ENCODE assay signal across 2 cellular contexts in the genomic region with DNA sequence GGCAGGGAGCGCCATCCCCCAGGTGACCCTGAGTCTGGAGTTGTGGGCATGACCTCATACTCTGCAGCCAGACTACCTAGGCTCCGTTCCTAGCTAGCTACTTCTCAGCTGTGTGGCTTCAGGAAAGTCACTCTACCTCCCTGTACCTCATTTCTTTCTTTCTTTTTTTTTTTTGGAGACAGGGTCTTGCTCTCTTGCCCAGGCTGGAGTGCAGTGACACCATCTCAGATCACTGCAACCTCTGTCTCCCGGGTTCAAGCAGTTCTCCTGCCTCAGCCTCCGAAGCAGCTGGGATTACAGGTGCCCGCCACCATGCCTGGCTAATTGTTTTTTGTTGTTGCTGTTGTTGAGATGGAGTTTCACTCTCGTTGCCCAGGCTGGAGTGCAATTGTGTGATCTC.
TF ChIP-seq lines count a peak whose summit lies in the region.

No MANE protein-coding gene starts in this region.

TF ChIP-seq in A549, 52 proteins besides CTCF, POLR2A, EP300 and RAD21 (continued from another document):
- TF ChIP-seq, protein P1, sequence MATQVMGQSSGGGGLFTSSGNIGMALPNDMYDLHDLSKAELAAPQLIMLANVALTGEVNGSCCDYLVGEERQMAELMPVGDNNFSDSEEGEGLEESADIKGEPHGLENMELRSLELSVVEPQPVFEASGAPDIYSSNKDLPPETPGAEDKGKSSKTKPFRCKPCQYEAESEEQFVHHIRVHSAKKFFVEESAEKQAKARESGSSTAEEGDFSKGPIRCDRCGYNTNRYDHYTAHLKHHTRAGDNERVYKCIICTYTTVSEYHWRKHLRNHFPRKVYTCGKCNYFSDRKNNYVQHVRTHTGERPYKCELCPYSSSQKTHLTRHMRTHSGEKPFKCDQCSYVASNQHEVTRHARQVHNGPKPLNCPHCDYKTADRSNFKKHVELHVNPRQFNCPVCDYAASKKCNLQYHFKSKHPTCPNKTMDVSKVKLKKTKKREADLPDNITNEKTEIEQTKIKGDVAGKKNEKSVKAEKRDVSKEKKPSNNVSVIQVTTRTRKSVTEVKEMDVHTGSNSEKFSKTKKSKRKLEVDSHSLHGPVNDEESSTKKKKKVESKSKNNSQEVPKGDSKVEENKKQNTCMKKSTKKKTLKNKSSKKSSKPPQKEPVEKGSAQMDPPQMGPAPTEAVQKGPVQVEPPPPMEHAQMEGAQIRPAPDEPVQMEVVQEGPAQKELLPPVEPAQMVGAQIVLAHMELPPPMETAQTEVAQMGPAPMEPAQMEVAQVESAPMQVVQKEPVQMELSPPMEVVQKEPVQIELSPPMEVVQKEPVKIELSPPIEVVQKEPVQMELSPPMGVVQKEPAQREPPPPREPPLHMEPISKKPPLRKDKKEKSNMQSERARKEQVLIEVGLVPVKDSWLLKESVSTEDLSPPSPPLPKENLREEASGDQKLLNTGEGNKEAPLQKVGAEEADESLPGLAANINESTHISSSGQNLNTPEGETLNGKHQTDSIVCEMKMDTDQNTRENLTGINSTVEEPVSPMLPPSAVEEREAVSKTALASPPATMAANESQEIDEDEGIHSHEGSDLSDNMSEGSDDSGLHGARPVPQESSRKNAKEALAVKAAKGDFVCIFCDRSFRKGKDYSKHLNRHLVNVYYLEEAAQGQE (IDR thresholded peaks at IDR 0.05), result no peak

TF ChIP-seq in K562, 482 proteins besides CTCF, POLR2A, EP300 and RAD21 (continued from another document):
- TF ChIP-seq, protein P2, sequence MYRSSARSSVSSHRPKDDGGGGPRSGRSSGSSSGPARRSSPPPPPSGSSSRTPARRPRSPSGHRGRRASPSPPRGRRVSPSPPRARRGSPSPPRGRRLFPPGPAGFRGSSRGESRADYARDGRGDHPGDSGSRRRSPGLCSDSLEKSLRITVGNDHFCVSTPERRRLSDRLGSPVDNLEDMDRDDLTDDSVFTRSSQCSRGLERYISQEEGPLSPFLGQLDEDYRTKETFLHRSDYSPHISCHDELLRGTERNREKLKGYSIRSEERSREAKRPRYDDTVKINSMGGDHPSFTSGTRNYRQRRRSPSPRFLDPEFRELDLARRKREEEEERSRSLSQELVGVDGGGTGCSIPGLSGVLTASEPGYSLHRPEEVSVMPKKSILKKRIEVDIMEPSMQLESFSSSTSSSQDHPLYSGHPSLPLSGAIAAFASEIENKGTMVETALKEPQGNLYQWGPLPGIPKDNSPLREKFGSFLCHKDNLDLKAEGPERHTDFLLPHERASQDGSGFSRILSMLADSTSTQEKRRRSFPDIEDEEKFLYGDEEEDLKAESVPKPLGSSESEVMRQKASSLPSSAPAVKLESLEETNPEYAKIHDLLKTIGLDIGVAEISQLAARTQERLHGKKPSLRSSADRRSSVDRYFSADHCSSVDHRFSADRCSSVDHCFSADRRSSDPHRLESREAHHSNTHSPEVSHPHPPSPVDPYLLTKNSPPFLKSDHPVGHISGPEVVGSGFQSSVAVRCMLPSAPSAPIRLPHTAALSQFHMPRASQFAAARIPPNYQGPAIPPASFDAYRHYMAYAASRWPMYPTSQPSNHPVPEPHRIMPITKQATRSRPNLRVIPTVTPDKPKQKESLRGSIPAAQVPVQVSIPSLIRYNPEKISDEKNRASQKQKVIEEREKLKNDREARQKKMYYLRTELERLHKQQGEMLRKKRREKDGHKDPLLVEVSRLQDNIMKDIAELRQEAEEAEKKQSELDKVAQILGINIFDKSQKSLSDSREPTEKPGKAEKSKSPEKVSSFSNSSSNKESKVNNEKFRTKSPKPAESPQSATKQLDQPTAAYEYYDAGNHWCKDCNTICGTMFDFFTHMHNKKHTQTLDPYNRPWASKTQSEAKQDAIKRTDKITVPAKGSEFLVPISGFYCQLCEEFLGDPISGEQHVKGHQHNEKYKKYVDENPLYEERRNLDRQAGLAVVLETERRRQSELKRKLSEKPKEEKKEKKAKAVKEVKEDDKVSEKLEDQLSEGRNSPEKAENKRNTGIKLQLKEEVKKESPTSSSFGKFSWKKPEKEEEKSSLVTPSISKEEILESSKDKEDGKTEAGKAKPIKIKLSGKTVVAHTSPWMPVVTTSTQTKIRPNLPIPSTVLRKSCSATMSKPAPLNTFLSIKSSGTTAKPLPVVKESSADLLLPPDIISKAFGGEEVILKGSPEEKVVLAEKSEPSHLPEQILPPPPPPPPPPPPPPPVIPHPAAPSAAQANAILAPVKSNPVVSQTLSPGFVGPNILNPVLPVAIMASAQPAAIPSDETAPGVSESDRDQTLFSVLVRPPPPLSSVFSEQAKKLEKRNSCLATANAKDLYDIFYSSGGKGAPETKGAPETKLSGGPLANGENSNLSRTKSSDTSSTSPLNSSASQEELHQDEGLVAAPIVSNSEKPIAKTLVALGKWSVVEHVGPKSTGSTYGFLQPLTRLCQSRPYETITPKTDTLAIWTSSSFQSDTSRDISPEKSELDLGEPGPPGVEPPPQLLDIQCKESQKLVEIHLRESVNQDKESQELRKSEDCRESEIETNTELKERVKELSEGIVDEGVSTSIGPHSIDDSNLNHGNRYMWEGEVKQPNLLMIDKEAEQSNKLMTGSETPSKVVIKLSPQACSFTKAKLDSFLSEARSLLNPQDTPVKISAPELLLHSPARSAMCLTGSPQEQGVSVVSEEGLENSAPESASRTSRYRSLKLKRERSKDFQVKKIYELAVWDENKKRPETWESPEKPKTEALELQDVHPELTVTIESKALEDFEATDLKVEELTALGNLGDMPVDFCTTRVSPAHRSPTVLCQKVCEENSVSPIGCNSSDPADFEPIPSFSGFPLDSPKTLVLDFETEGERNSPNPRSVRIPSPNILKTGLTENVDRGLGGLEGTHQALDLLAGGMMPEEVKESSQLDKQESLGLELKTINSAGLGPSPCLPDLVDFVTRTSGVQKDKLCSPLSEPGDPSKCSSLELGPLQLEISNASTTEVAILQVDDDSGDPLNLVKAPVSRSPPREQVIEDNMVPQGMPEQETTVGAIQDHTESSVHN (IDR thresholded peaks at IDR 0.05; ENCODE audit: borderline replicate concordance in 1 of 2, low read depth in 1 of 2), result no peak
- TF ChIP-seq TEAD4 (IDR thresholded peaks at IDR 0.05; ENCODE audit: low read length) (no peak), TEAD4 (CRISPR knock-in tag; IDR thresholded peaks at IDR 0.05; ENCODE audit: borderline replicate concordance) (no peak), PPARD (CRISPR knock-in tag; IDR thresholded peaks at IDR 0.05) (no peak), SUPT5H (IDR thresholded peaks at IDR 0.05) (peak; percentile 16; the same call in 1 of the 2 replicates), L3MBTL2 (IDR thresholded peaks at IDR 0.05) (no peak), HDAC3 (IDR thresholded peaks at IDR 0.05; ENCODE audit: borderline replicate concordance, partially characterized antibody) (no peak)
- TF ChIP-seq, protein P3, sequence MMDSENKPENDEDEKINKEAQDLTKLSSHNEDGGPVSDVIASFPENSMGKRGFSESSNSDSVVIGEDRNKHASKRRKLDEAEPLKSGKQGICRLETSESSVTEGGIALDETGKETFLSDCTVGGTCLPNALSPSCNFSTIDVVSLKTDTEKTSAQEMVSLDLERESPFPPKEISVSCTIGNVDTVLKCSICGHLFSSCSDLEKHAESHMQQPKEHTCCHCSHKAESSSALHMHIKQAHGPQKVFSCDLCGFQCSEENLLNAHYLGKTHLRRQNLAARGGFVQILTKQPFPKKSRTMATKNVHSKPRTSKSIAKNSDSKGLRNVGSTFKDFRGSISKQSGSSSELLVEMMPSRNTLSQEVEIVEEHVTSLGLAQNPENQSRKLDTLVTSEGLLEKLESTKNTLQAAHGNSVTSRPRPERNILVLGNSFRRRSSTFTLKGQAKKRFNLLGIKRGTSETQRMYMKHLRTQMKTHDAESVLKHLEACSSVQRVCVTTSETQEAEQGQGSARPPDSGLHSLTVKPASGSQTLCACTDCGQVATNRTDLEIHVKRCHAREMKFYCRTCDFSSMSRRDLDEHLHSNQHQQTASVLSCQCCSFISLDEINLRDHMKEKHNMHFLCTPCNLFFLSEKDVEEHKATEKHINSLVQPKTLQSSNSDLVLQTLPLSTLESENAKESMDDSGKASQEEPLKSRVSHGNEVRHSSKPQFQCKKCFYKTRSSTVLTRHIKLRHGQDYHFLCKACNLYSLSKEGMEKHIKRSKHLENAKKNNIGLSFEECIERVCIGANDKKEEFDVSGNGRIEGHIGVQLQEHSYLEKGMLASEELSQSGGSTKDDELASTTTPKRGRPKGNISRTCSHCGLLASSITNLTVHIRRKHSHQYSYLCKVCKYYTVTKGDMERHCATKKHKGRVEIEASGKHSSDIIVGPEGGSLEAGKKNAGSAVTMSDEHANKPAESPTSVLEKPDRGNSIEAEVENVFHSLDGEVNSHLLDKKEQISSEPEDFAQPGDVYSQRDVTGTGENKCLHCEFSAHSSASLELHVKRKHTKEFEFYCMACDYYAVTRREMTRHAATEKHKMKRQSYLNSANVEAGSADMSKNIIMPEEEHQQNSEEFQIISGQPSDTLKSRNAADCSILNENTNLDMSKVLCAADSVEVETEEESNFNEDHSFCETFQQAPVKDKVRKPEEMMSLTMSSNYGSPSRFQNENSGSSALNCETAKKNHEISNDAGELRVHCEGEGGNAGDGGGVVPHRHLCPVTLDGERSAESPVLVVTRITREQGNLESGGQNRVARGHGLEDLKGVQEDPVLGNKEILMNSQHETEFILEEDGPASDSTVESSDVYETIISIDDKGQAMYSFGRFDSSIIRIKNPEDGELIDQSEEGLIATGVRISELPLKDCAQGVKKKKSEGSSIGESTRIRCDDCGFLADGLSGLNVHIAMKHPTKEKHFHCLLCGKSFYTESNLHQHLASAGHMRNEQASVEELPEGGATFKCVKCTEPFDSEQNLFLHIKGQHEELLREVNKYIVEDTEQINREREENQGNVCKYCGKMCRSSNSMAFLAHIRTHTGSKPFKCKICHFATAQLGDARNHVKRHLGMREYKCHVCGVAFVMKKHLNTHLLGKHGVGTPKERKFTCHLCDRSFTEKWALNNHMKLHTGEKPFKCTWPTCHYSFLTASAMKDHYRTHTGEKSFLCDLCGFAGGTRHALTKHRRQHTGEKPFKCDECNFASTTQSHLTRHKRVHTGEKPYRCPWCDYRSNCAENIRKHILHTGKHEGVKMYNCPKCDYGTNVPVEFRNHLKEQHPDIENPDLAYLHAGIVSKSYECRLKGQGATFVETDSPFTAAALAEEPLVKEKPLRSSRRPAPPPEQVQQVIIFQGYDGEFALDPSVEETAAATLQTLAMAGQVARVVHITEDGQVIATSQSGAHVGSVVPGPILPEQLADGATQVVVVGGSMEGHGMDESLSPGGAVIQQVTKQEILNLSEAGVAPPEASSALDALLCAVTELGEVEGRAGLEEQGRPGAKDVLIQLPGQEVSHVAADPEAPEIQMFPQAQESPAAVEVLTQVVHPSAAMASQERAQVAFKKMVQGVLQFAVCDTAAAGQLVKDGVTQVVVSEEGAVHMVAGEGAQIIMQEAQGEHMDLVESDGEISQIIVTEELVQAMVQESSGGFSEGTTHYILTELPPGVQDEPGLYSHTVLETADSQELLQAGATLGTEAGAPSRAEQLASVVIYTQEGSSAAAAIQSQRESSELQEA (IDR thresholded peaks at IDR 0.05; ENCODE audit: low read depth), result no peak
- TF ChIP-seq, protein P4, sequence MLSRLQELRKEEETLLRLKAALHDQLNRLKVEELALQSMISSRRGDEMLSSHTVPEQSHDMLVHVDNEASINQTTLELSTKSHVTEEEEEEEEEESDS (CRISPR knock-in tag; IDR thresholded peaks at IDR 0.05), result no peak
- TF ChIP-seq, protein P5, sequence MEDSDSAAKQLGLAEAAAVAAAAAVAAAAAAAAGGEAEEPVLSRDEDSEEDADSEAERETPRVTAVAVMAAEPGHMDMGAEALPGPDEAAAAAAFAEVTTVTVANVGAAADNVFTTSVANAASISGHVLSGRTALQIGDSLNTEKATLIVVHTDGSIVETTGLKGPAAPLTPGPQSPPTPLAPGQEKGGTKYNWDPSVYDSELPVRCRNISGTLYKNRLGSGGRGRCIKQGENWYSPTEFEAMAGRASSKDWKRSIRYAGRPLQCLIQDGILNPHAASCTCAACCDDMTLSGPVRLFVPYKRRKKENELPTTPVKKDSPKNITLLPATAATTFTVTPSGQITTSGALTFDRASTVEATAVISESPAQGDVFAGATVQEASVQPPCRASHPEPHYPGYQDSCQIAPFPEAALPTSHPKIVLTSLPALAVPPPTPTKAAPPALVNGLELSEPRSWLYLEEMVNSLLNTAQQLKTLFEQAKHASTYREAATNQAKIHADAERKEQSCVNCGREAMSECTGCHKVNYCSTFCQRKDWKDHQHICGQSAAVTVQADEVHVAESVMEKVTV (CRISPR knock-in tag; IDR thresholded peaks at IDR 0.05), result no peak
